Comparison of ENCODE assay signal across 1 cellular context in the genomic region with DNA sequence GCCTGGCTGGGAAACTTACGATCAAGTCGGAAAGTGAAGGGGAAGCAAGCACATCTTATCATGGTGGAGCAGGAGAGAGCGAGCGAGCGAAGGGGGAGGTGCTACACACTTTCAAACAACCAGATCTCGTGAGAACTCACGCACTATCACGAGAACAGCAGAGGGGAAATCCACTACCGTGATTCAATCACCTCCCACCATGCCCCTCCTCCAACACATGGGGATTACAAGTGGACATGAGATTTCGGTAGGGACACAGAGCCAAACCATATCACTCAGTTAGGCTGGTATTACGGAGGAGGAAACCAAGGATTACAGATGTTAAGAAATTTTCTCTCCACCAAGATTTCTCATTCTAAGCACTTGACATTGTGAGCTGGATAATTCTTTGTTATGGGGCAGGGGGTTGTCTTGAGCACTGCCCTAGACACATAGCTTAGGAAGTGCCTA.
TF ChIP-seq lines count a peak whose summit lies in the region.

No MANE protein-coding gene starts in this region.

TF ChIP-seq in SK-N-SH treated with all-trans-retinoic acid at 6 μM for 48 hours, 23 proteins besides CTCF, POLR2A, EP300 and RAD21 (continued from another document):
- TF ChIP-seq PPARA (CRISPR knock-in tag; IDR thresholded peaks at IDR 0.05; ENCODE audit: borderline replicate concordance), result no peak
- TF ChIP-seq ZNF70 (CRISPR knock-in tag; IDR thresholded peaks at IDR 0.05), result no peak
- TF ChIP-seq RARB (CRISPR knock-in tag; IDR thresholded peaks at IDR 0.05), result no peak
- TF ChIP-seq, protein P1, sequence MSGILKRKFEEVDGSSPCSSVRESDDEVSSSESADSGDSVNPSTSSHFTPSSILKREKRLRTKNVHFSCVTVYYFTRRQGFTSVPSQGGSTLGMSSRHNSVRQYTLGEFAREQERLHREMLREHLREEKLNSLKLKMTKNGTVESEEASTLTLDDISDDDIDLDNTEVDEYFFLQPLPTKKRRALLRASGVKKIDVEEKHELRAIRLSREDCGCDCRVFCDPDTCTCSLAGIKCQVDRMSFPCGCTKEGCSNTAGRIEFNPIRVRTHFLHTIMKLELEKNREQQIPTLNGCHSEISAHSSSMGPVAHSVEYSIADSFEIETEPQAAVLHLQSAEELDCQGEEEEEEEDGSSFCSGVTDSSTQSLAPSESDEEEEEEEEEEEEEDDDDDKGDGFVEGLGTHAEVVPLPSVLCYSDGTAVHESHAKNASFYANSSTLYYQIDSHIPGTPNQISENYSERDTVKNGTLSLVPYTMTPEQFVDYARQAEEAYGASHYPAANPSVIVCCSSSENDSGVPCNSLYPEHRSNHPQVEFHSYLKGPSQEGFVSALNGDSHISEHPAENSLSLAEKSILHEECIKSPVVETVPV (CRISPR knock-in tag; IDR thresholded peaks at IDR 0.05), result no peak
- TF ChIP-seq BACH2 (CRISPR knock-in tag; IDR thresholded peaks at IDR 0.05; ENCODE audit: borderline replicate concordance), result no peak
- TF ChIP-seq ARNTL (CRISPR knock-in tag; IDR thresholded peaks at IDR 0.05; ENCODE audit: borderline replicate concordance, low read depth), result no peak
- TF ChIP-seq TCF4 (CRISPR knock-in tag; IDR thresholded peaks at IDR 0.05; ENCODE audit: borderline replicate concordance), result no peak
